21 cellular contexts compared by ENCODE assay signal in the genomic region with DNA sequence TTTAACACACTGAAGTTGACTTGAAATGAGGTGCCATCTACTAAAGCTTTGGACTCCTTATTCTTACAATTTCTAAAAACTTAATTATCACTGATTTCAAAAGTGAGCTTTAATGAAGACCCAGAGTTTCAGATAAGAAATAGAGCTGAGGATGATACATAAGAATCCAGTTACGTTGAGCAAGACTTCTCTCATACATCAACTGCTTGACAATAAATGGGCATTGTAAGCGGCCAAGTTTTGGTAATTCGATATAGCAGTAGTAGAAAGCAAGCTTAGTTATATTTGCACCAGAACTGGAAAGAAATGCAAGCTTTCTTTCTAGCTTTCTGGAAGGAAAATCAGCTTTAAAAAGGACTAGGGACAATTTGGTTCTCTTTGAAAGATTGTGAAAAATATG.
DNase-seq lines count a peak whose midpoint lies in the region; ATAC-seq and TF ChIP-seq lines count a peak whose summit lies in the region.
"Had no signal": no experiment of that assay in that cellular context is flagged by ENCODE, and none has a peak within 500 bp of the region (broad histone marks: within the 10 kb centered on the region; RNA-seq: fewer than 3 reads in every experiment).

No MANE protein-coding gene starts in this region.

- no peak overlapping the region for H2AFZ ChIP-seq in IMR-90 (replicated peaks; ENCODE audit: low read length, poor library complexity)

- H3K4me1 Mint-ChIP-seq in nephron = peaks cover 13% of the 10 kb centered on the region
- H3K4me1 Mint-ChIP-seq: CD14-positive monocyte, T-cell had no signal

- intact Hi-C loops in A673 (cut with micrococcal nuclease; ENCODE audit: unreplicated experiment) = no loop called here
- intact Hi-C loops in IMR-90 (cut with micrococcal nuclease) = no loop called here
- intact Hi-C loops in sciatic nerve (cut with DNase I) = no loop called here

- H3K23ac ChIP-seq in IMR-90 (ENCODE audit: low read depth, low read length) = no peak overlapping the region

- no peaks in the 10 kb centered on the region for H3K27me3 Mint-ChIP-seq in nephron (ENCODE audit: low read depth)
- H3K27me3 Mint-ChIP-seq: T-cell had no signal

- H3K4me2 ChIP-seq in IMR-90 (ENCODE audit: low read depth, low read length) = no peak overlapping the region
- H3K4me2 ChIP-seq: SK-N-SH had no signal

- no peak for TF ChIP-seq RAD21 in IMR-90 (IDR thresholded peaks at IDR 0.05; ENCODE audit: low read length)

- H3K36me3 ChIP-seq in A673 (ENCODE audit: insufficient read depth, low read length, poor library complexity, severe bottlenecking) = no peaks in the 10 kb centered on the region
- H3K36me3 ChIP-seq in IMR-90 (ENCODE audit: control insufficient read depth, insufficient read depth, low read length) = no peaks in the 10 kb centered on the region

- no peaks in the 10 kb centered on the region for H3K9me1 ChIP-seq in IMR-90 (ENCODE audit: insufficient read depth, low read length)

- no peak overlapping the region for H3K4ac ChIP-seq in IMR-90 (ENCODE audit: low read depth, low read length)

- H3K9me3 ChIP-seq in A673 (ENCODE audit: low read depth, low read length, poor library complexity, severe bottlenecking) = no peaks in the 10 kb centered on the region
- no peaks in the 10 kb centered on the region for H3K9me3 ChIP-seq in IMR-90 (ENCODE audit: control insufficient read depth, insufficient read depth, low read length)
- H3K9me3 ChIP-seq: SK-N-SH had no signal

- no peak for ATAC-seq in IMR-90 (ENCODE audit: low read depth)
- ATAC-seq in sciatic nerve = no peak
- ATAC-seq: HCT116, PC-3, T-cell had no signal

- no peak overlapping the region for H3K4me3 ChIP-seq in A673 (ENCODE audit: low read depth, low read length, poor library complexity, severe bottlenecking)
- no peak overlapping the region for H3K4me3 ChIP-seq in IMR-90 (ENCODE audit: insufficient read depth, low read depth, low read length)

- H2BK120ac ChIP-seq in IMR-90 (ENCODE audit: low read depth, low read length) = no peak overlapping the region

- no peak overlapping the region for H4K8ac ChIP-seq in IMR-90 (ENCODE audit: low read depth in 2 of 2, low read length in 2 of 2)

- POLR2A ChIA-PET in A673 (lab: Charles Lee; ENCODE audit: low non-redundant PET) (no interaction called here), IMR-90 (lab: Charles Lee; ENCODE audit: unreplicated experiment) (no interaction called here)

- no peaks in the 10 kb centered on the region for H3K36me3 Mint-ChIP-seq in nephron (ENCODE audit: low read depth)
- H3K36me3 Mint-ChIP-seq: CD14-positive monocyte, T-cell had no signal

- no peak overlapping the region for H2BK5ac ChIP-seq in IMR-90 (ENCODE audit: low read depth, low read length, poor library complexity, severe bottlenecking)

- H3K27me3 ChIP-seq in A673 (replicated peaks; ENCODE audit: insufficient read depth, low read depth, low read length, poor library complexity) = no peaks in the 10 kb centered on the region
- no peaks in the 10 kb centered on the region for H3K27me3 ChIP-seq in IMR-90 (ENCODE audit: control insufficient read depth, insufficient read depth, low read length)

- no peak overlapping the region for H3K4me3 Mint-ChIP-seq in nephron
- H3K4me3 Mint-ChIP-seq: CD14-positive monocyte, T-cell had no signal

- H3K9me3 Mint-ChIP-seq in nephron = no peaks in the 10 kb centered on the region

- H3K79me1 ChIP-seq in IMR-90 (ENCODE audit: low read depth in 1 of 2, low read length in 2 of 2) = no peaks in the 10 kb centered on the region

- no peak overlapping the region for H2AK5ac ChIP-seq in IMR-90 (ENCODE audit: low read depth, low read length)

- H3K14ac ChIP-seq in IMR-90 (replicated peaks; ENCODE audit: low read depth, low read length) = no peak overlapping the region

- peak; percentile 31 for DNase-seq in A673 (ENCODE audit: low spot score)
- DNase-seq in IMR-90 = peak; percentile 21
- DNase-seq in amniotic epithelial cell (ENCODE audit: low read depth) = peak; percentile 5
- DNase-seq in sciatic nerve (ENCODE audit: low spot score) = no peak
- no peak for DNase-seq in A172 (ENCODE audit: low spot score)
- no peak for DNase-seq in AML-193 (lab: John Stamatoyannopoulos, UW)
- no peak for DNase-seq in NCI-H2196 treated with DMSO at 0.1 percent for 48 hours (lab: John Stamatoyannopoulos, UW; ENCODE audit: unreplicated experiment)
- DNase-seq: ACHN, GDM1, KBM-7, NCI-H187, NCI-H2107, NCI-H774, PC-3, RPMI8226, SHP77 treated with DMSO at 0.1 percent for 48 hours, SK-N-SH, T-cell had no signal

- H2BK20ac ChIP-seq in IMR-90 (ENCODE audit: low read depth, low read length) = no peak overlapping the region

- WGBS in IMR-90 (ENCODE audit: extremely low coverage in 2 of 2, insufficient read length in 1 of 2), 2 experiments = no CpG with 5 or more reads among the region's 3 CpGs

- CTCF ChIA-PET in A673 (lab: Charles Lee) = no interaction called here
- CTCF ChIA-PET in IMR-90 (lab: Yijun Ruan, JAX) = no interaction called here

- BruUV-seq in A673 (replicated peaks; lab: Mats Ljungman, UMichigan) (no TSS peak), IMR-90 (replicated peaks; lab: Mats Ljungman, UMichigan) (no TSS peak)

- peak overlapping the region; percentile 22 to 75 (median 45) for H3K27ac Mint-ChIP-seq in nephron
- H3K27ac Mint-ChIP-seq: CD14-positive monocyte, T-cell had no signal

- in situ Hi-C loops in IMR-90 (cut with MboI; ENCODE audit: low sequenced_read_pairs) = no loop called here

- no peak for TF ChIP-seq POLR2A in IMR-90 (IDR thresholded peaks at IDR 0.05; ENCODE audit: low read depth, low read length)

- no peak overlapping the region for H4K5ac ChIP-seq in IMR-90 (ENCODE audit: low read depth, low read length)

- H4K91ac ChIP-seq in IMR-90 (ENCODE audit: insufficient read depth, low read depth, low read length) = no peak overlapping the region

- H3K27ac ChIP-seq in A673 (ENCODE audit: low read depth, low read length, poor library complexity, severe bottlenecking) (no peak overlapping the region), IMR-90 (ENCODE audit: insufficient read depth, low read length) (no peak overlapping the region)

- TF ChIP-seq CTCF in A673 (conservative IDR thresholded peaks at IDR 0.05; ENCODE audit: low read depth, low read length) (no peak), IMR-90 (conservative IDR thresholded peaks at IDR 0.05; ENCODE audit: low read depth, low read length) (no peak), nephron (IDR thresholded peaks at IDR 0.05; ENCODE audit: unreplicated experiment in 3 of 3) (no peak)

- no peak overlapping the region for H3K18ac ChIP-seq in IMR-90 (ENCODE audit: low read depth, low read length)

- no peak overlapping the region for H2BK15ac ChIP-seq in IMR-90 (ENCODE audit: low read depth, low read length)

- no peak overlapping the region for H2AK9ac ChIP-seq in IMR-90 (replicated peaks; ENCODE audit: low read depth, low read length, poor library complexity)

- no peak overlapping the region for H3K9ac ChIP-seq in IMR-90 (ENCODE audit: low read depth, low read length)
- H3K9ac ChIP-seq: SK-N-SH had no signal

- H3K56ac ChIP-seq in IMR-90 (ENCODE audit: extremely low read depth, insufficient read depth, low read length) = no peak overlapping the region

- dilution Hi-C loops in IMR-90 (cut with HindIII; ENCODE audit: low sequenced_read_pairs, unreplicated experiment) = no loop called here

- H4K20me1 ChIP-seq in IMR-90 (ENCODE audit: insufficient read depth, low read length) = no peaks in the 10 kb centered on the region

- H3K4me1 ChIP-seq in A673 (ENCODE audit: insufficient read depth, low read length, poor library complexity, severe bottlenecking) = no peaks in the 10 kb centered on the region
- H3K4me1 ChIP-seq in IMR-90 (ENCODE audit: control insufficient read depth, insufficient read depth, low read length) = no peaks in the 10 kb centered on the region

TF ChIP-seq in IMR-90, 13 proteins besides CTCF, POLR2A, EP300 and RAD21:
- TF ChIP-seq BHLHE40 (IDR thresholded peaks at IDR 0.05; ENCODE audit: low read depth, low read length) (no peak), RCOR1 (IDR thresholded peaks at IDR 0.05; ENCODE audit: insufficient replicate concordance, low read length) (no peak), CEBPB (IDR thresholded peaks at IDR 0.05; ENCODE audit: low read depth, low read length) (no peak), FOS (IDR thresholded peaks at IDR 0.05; ENCODE audit: low read depth, low read length) (no peak)
- TF ChIP-seq, protein P1, sequence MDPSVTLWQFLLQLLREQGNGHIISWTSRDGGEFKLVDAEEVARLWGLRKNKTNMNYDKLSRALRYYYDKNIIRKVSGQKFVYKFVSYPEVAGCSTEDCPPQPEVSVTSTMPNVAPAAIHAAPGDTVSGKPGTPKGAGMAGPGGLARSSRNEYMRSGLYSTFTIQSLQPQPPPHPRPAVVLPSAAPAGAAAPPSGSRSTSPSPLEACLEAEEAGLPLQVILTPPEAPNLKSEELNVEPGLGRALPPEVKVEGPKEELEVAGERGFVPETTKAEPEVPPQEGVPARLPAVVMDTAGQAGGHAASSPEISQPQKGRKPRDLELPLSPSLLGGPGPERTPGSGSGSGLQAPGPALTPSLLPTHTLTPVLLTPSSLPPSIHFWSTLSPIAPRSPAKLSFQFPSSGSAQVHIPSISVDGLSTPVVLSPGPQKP (IDR thresholded peaks at IDR 0.05; ENCODE audit: borderline replicate concordance, low read depth, low read length) = no peak

Comparison
In these comparisons a context has a peak if more than half of its experiments do, and no peak if none do; other contexts are left out.
1. DNase-seq: peak in A673 (single experiment), IMR-90 (single experiment) and amniotic epithelial cell (single experiment); none in sciatic nerve (single experiment), A172 (single experiment), AML-193 (0 of 2) and NCI-H2196 treated with DMSO at 0.1 percent for 48 hours (single experiment).